Comparison of ENCODE assay signal across 11 cellular contexts in genomic region chr19:3479819-3480215, GRCh38. TPM values are rescaled to one million over a fixed set of nuclear protein-coding genes. Genes with fewer than 3 reads are reported as not detected.
DNase-seq lines count a peak whose midpoint lies in the region; ATAC-seq and TF ChIP-seq lines count a peak whose summit lies in the region.
"Had no signal": no experiment of that assay in that cellular context is flagged by ENCODE, and none has a peak within 500 bp of the region (broad histone marks: within the 10 kb centered on the region; RNA-seq: fewer than 3 reads in every experiment).

No MANE protein-coding gene starts in this region.

- TF ChIP-seq CTCF in Loucy (conservative IDR thresholded peaks at IDR 0.05; ENCODE audit: low read length) (no peak), omental fat pad (IDR thresholded peaks at IDR 0.05) (no peak)

- ATAC-seq in activated naive CD4-positive, alpha-beta T cell treated with anti-CD3 and anti-CD28 coated beads, Interleukin-2, amount 50 U/mL, for 72 hours: peak; percentile 19 to 37
- ATAC-seq in naive thymus-derived CD4-positive, alpha-beta T cell: peak; percentile 57
- ATAC-seq in HG03280 (IDR thresholded peaks at IDR 0.05; ENCODE audit: unreplicated experiment) (no peak), omental fat pad (ENCODE audit: low FRiP score) (no peak)

- peaks cover 49% of the 10 kb centered on the region for H3K79me2 ChIP-seq in Loucy (ENCODE audit: insufficient read depth, low read length)

- peak; percentile 27 for DNase-seq in NCI-H748 (lab: John Stamatoyannopoulos, UW; ENCODE audit: unreplicated experiment)
- no peak for DNase-seq in NCI-H748 treated with DMSO at 0.1 percent for 48 hours (lab: John Stamatoyannopoulos, UW)
- peak in 1 of 2 donors; percentile 39 for DNase-seq in activated naive CD4-positive, alpha-beta T cell treated with anti-CD3 and anti-CD28 coated beads, Interleukin-2, amount 50 U/mL, for 72 hours (ENCODE audit: low spot score in 2 of 2)
- DNase-seq in naive thymus-derived CD4-positive, alpha-beta T cell: peak in 8 of 9 donors; percentile 15 to 58 (median 34)
- no peak for DNase-seq in NCI-H510A treated with DMSO at 0.1 percent for 48 hours (lab: John Stamatoyannopoulos, UW)
- DNase-seq in omental fat pad (ENCODE audit: low spot score): no peak
- DNase-seq: anterior cingulate cortex, NCI-H1092 treated with DMSO at 0.1 percent for 48 hours had no signal

- CTCF ChIA-PET in naive thymus-derived CD4-positive, alpha-beta T cell (lab: Charles Lee): interaction anchor here (1.0 to 1.2 kb wide), 3 partner anchors 10 to 153 kb away, joined by 3 to 4 read pairs (median 3); no protein-coding TSS in a partner anchor

- no peaks in the 10 kb centered on the region for H4K20me1 ChIP-seq in Loucy (ENCODE audit: insufficient read depth, low read length, poor library complexity, severe bottlenecking)

- H3K27me3 Mint-ChIP-seq in naive thymus-derived CD4-positive, alpha-beta T cell: peaks cover 0 to 6% (median 0%) of the 10 kb centered on the region in 5 donors

- peak overlapping the region; percentile 94 for H3K4me2 ChIP-seq in Loucy (ENCODE audit: low read depth, low read length, poor library complexity, severe bottlenecking)

- H3K9me3 ChIP-seq in Loucy (ENCODE audit: insufficient read depth, low read depth, low read length): no peaks in the 10 kb centered on the region
- H3K9me3 ChIP-seq in naive thymus-derived CD4-positive, alpha-beta T cell (ENCODE audit: control insufficient read depth in 2 of 3, low read length in 3 of 3): no peaks in the 10 kb centered on the region

- peaks cover 53% of the 10 kb centered on the region for H3K4me1 ChIP-seq in Loucy (ENCODE audit: insufficient read depth, low read length, poor library complexity, severe bottlenecking)
- peaks cover 0 to 6% of the 10 kb centered on the region in 2 donors for H3K4me1 ChIP-seq in naive thymus-derived CD4-positive, alpha-beta T cell (ENCODE audit: control insufficient read depth in 2 of 2, insufficient read depth in 2 of 2, low read length in 2 of 2)

- H3K4me1 Mint-ChIP-seq in naive thymus-derived CD4-positive, alpha-beta T cell: peaks cover 10 to 19% (median 15%) of the 10 kb centered on the region in 7 donors

- peak overlapping the region in 3 of 10 donors; percentile 25 to 70 (median 68) for H3K4me3 Mint-ChIP-seq in naive thymus-derived CD4-positive, alpha-beta T cell

- H3K27ac ChIP-seq in naive thymus-derived CD4-positive, alpha-beta T cell (ENCODE audit: low read depth, low read length): no peak overlapping the region

- H3K27me3 ChIP-seq in Loucy (ENCODE audit: insufficient read depth, low read length, poor library complexity, severe bottlenecking): no peaks in the 10 kb centered on the region
- no peaks in the 10 kb centered on the region for H3K27me3 ChIP-seq in naive thymus-derived CD4-positive, alpha-beta T cell (ENCODE audit: control insufficient read depth in 2 of 2, insufficient read depth in 2 of 2, low read length in 2 of 2)

- no peaks in the 10 kb centered on the region for H3K36me3 Mint-ChIP-seq in activated naive CD4-positive, alpha-beta T cell treated with anti-CD3 and anti-CD28 coated beads, Interleukin-2, amount 50 U/mL, for 72 hours
- no peaks in the 10 kb centered on the region for H3K36me3 Mint-ChIP-seq in naive thymus-derived CD4-positive, alpha-beta T cell

- H3K9me2 ChIP-seq in Loucy (replicated peaks; ENCODE audit: low read depth, low read length): peaks cover 8% of the 10 kb centered on the region; the same call in 1 of the 2 replicates

- no peak overlapping the region for H3K27ac Mint-ChIP-seq in activated naive CD4-positive, alpha-beta T cell treated with anti-CD3 and anti-CD28 coated beads, Interleukin-2, amount 50 U/mL, for 72 hours
- H3K27ac Mint-ChIP-seq in naive thymus-derived CD4-positive, alpha-beta T cell: no peak overlapping the region

- H2AFZ ChIP-seq in Loucy (ENCODE audit: low read length): no peak overlapping the region

- H3F3A ChIP-seq in Loucy (ENCODE audit: low read depth): no peaks in the 10 kb centered on the region

- peak overlapping the region; percentile 35 for H3K9ac ChIP-seq in Loucy (ENCODE audit: low read depth, low read length, poor library complexity, severe bottlenecking)

- intact Hi-C loops in naive thymus-derived CD4-positive, alpha-beta T cell (cut with micrococcal nuclease): loop anchor here in 1 of 2 donors (1.0 kb wide), 1 partner anchor 205 kb away; no protein-coding TSS in a partner anchor

- peaks cover 3% of the 10 kb centered on the region; the same call in 1 of the 2 replicates for H3K36me3 ChIP-seq in Loucy (ENCODE audit: insufficient read depth, low read length)
- H3K36me3 ChIP-seq in naive thymus-derived CD4-positive, alpha-beta T cell (ENCODE audit: control insufficient read depth in 2 of 3, insufficient read depth in 3 of 3, low read length in 3 of 3): no peaks in the 10 kb centered on the region

- POLR2A ChIA-PET in naive thymus-derived CD4-positive, alpha-beta T cell (lab: Charles Lee): interaction anchor here (0.9 to 1.1 kb wide), 2 partner anchors 20 to 25 kb away, joined by 3 to 5 read pairs; partner anchors contain the start of gene DOHH

- H3K4me3 ChIP-seq in Loucy (ENCODE audit: low read length, poor library complexity, severe bottlenecking): peak overlapping the region; percentile 91
- H3K4me3 ChIP-seq in naive thymus-derived CD4-positive, alpha-beta T cell (ENCODE audit: low read length): no peak overlapping the region

- H3K9me3 Mint-ChIP-seq in activated naive CD4-positive, alpha-beta T cell treated with anti-CD3 and anti-CD28 coated beads, Interleukin-2, amount 50 U/mL, for 72 hours: no peaks in the 10 kb centered on the region
- H3K9me3 Mint-ChIP-seq in naive thymus-derived CD4-positive, alpha-beta T cell: no peaks in the 10 kb centered on the region

RNA-seq across cellular contexts. Expression of gene SMIM24, which starts 0.5 kb away (rescaled TPM):
- total RNA-seq in activated naive CD4-positive, alpha-beta T cell treated with anti-CD3 and anti-CD28 coated beads, Interleukin-2, amount 50 U/mL, for 72 hours: under 1 TPM in 1 of 2 donors, not detected in 1; 0.72 TPM
- 1 to 10 TPM in 1 of 5 experiments, under 1 TPM in 1, not detected in 3; 0.82 to 1.8 TPM for total RNA-seq in naive thymus-derived CD4-positive, alpha-beta T cell
- polyA plus RNA-seq in naive thymus-derived CD4-positive, alpha-beta T cell: not detected
- total RNA-seq in omental fat pad: not detected
- polyA plus RNA-seq: neural cell had no signal

RNA-seq across cellular contexts. Expression of gene SMIM44, which starts 3.4 kb away (rescaled TPM):
- total RNA-seq in activated naive CD4-positive, alpha-beta T cell treated with anti-CD3 and anti-CD28 coated beads, Interleukin-2, amount 50 U/mL, for 72 hours: not detected
- total RNA-seq in naive thymus-derived CD4-positive, alpha-beta T cell: not detected
- polyA plus RNA-seq in naive thymus-derived CD4-positive, alpha-beta T cell: not detected
- not detected for total RNA-seq in omental fat pad
- polyA plus RNA-seq: neural cell had no signal

RNA-seq across cellular contexts. Expression of gene DOHH, which starts 20.7 kb away (rescaled TPM):
- total RNA-seq in activated naive CD4-positive, alpha-beta T cell treated with anti-CD3 and anti-CD28 coated beads, Interleukin-2, amount 50 U/mL, for 72 hours: 10 to 100 TPM; 13.2 to 14.8 TPM
- total RNA-seq in naive thymus-derived CD4-positive, alpha-beta T cell: 10 to 100 TPM in 1 of 5 experiments, 1 to 10 TPM in 4; 4.4 to 16.4 (median 8.0) TPM
- polyA plus RNA-seq in naive thymus-derived CD4-positive, alpha-beta T cell: 10 to 100 TPM in 1 of 2 donors, 1 to 10 TPM in 1; 4.6 to 15.0 TPM
- 10 to 100 TPM; 11.7 to 28.1 (median 13.0) TPM for total RNA-seq in omental fat pad

RNA-seq across cellular contexts. Expression of gene FZR1, which starts 26.3 kb away (rescaled TPM):
- 10 to 100 TPM; 52.4 to 73.5 TPM for total RNA-seq in activated naive CD4-positive, alpha-beta T cell treated with anti-CD3 and anti-CD28 coated beads, Interleukin-2, amount 50 U/mL, for 72 hours
- total RNA-seq in naive thymus-derived CD4-positive, alpha-beta T cell: 10 to 100 TPM; 60.7 to 90.7 (median 71.3) TPM
- polyA plus RNA-seq in naive thymus-derived CD4-positive, alpha-beta T cell: 10 to 100 TPM in 1 of 2 donors, 1 to 10 TPM in 1; 7.8 to 15.1 TPM
- 10 to 100 TPM; 10.0 to 33.1 (median 15.3) TPM for total RNA-seq in omental fat pad

RNA-seq across cellular contexts. Expression of gene TEKTIP1, which starts 59.2 kb away (rescaled TPM):
- total RNA-seq in activated naive CD4-positive, alpha-beta T cell treated with anti-CD3 and anti-CD28 coated beads, Interleukin-2, amount 50 U/mL, for 72 hours: 1 to 10 TPM; 3.0 to 3.8 TPM
- 10 to 100 TPM in 3 of 5 experiments, 1 to 10 TPM in 2; 5.6 to 11.5 (median 10.6) TPM for total RNA-seq in naive thymus-derived CD4-positive, alpha-beta T cell
- polyA plus RNA-seq in naive thymus-derived CD4-positive, alpha-beta T cell: not detected
- 1 to 10 TPM in 1 of 4 donors, not detected in 3; 1.4 TPM for total RNA-seq in omental fat pad
- polyA plus RNA-seq: neural cell had no signal

Comparison
In these comparisons a context has a peak if more than half of its experiments do, and no peak if none do; other contexts are left out.
1. DNase-seq: peak in NCI-H748 (single experiment) and naive thymus-derived CD4-positive, alpha-beta T cell (8 of 9); none in NCI-H748 treated with DMSO at 0.1 percent for 48 hours (single experiment), NCI-H510A treated with DMSO at 0.1 percent for 48 hours (single experiment) and omental fat pad (single experiment).
2. ATAC-seq: peak in activated naive CD4-positive, alpha-beta T cell treated with anti-CD3 and anti-CD28 coated beads, Interleukin-2, amount 50 U/mL, for 72 hours (2 of 2) and naive thymus-derived CD4-positive, alpha-beta T cell (single experiment); none in HG03280 (single experiment) and omental fat pad (single experiment).